ENCODE assay signal across 33 cellular contexts in the genomic region with DNA sequence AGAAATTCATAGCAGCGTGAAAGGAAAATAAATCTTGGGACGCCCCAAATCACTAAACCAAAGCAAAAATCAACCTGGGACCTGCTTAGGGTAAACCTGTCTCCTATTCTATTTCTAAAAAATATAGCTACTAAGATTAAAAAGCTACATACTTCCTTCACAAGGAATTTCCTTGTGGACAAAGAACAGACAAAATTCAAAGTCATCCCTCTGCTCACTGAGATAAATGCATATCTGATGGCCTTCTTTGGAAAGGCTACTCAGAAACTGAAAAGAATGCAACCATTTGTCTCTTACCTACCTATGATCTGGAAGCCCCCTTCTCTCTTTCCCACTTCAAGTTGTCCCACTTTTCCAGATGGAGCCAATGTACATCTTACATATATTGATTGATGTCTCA.
DNase-seq lines count a peak whose midpoint lies in the region; ATAC-seq, FAIRE-seq and TF ChIP-seq lines count a peak whose summit lies in the region.
"Had no signal": no experiment of that assay in that cellular context is flagged by ENCODE, and none has a peak within 500 bp of the region (broad histone marks: within the 10 kb centered on the region; RNA-seq: fewer than 3 reads in every experiment).

No MANE protein-coding gene starts in this region.

- no peak overlapping the region for H3K9ac ChIP-seq in K562 (ENCODE audit: insufficient read depth in 1 of 2, low read depth in 2 of 2, low read length in 2 of 2)
- H3K9ac ChIP-seq in trophoblast cell (ENCODE audit: low read length) = no peak overlapping the region
- H3K9ac ChIP-seq: BLaER1; BLaER1 treated with 17β-estradiol and CSF1 and Interleukin-3, amounts not matched to agents 10 nM and 100 nM had no signal

- CTCF ChIA-PET in K562 (lab: Yijun Ruan, JAX; ENCODE audit: low intra/inter-chr PET ratio) = no interaction called here

- no peak; the same call in 2 of the 3 replicates for ATAC-seq in K562
- no peak for ATAC-seq in upper lobe of right lung
- ATAC-seq: A549; CD8-positive, alpha-beta T cell had no signal

- H3K79me1 ChIP-seq in trophoblast cell (ENCODE audit: low read length) = no peaks in the 10 kb centered on the region

- no peak overlapping the region for H2BK120ac ChIP-seq in trophoblast cell (ENCODE audit: insufficient read depth, low read length, poor library complexity)

- H3K27me3 ChIP-seq in K562 (ENCODE audit: control insufficient read depth in 2 of 2, insufficient read depth in 2 of 2, low read length in 2 of 2) = no peaks in the 10 kb centered on the region
- H3K27me3 ChIP-seq in neuron (ENCODE audit: insufficient read depth, low read length) = no peaks in the 10 kb centered on the region
- H3K27me3 ChIP-seq in trophoblast cell (ENCODE audit: insufficient read depth, low read length) = no peaks in the 10 kb centered on the region
- no peaks in the 10 kb centered on the region for H3K27me3 ChIP-seq in upper lobe of right lung
- H3K27me3 ChIP-seq: BE2C; BLaER1; BLaER1 treated with 17β-estradiol and CSF1 and Interleukin-3, amounts not matched to agents 10 nM and 100 nM had no signal

- FAIRE-seq in K562 (lab: Jason Lieb, UNC) (no peak), frontal cortex (lab: Jason Lieb, UNC) (no peak)
- FAIRE-seq: A204.1, A549, D721Med had no signal

- H3K4me2 ChIP-seq in K562 (ENCODE audit: insufficient read depth, low read length) = 0 out of 2 replicates have a peak overlapping the region, but pooled peaks have one; percentile 10
- no peak overlapping the region for H3K4me2 ChIP-seq in trophoblast cell (ENCODE audit: low read length)
- H3K4me2 ChIP-seq: A549; BLaER1; BLaER1 treated with 17β-estradiol and CSF1 and Interleukin-3, amounts not matched to agents 10 nM and 100 nM had no signal

- no peak overlapping the region for H3K18ac ChIP-seq in trophoblast cell (ENCODE audit: low read length)

- H3K9me1 ChIP-seq in K562 (ENCODE audit: control insufficient read depth, insufficient read depth, low read length) = no peaks in the 10 kb centered on the region

- no peak overlapping the region for H3K23ac ChIP-seq in trophoblast cell (ENCODE audit: low read length)

- H2AFZ ChIP-seq in K562 (ENCODE audit: low read depth, low read length) (no peak overlapping the region), neuron (ENCODE audit: low read depth, low read length) (peak overlapping the region; percentile 16), trophoblast cell (ENCODE audit: insufficient read depth, low read length, poor library complexity) (no peak overlapping the region)

- no peak overlapping the region for H2AK5ac ChIP-seq in trophoblast cell (ENCODE audit: low read length)

- DNase-seq in OCI-M1 (lab: John Stamatoyannopoulos, UW) = peak; percentile 11
- no peak for DNase-seq in K562 (ENCODE audit: extremely low read depth in 1 of 4, low spot score in 3 of 4)
- no peak for DNase-seq in trophoblast cell
- DNase-seq in upper lobe of right lung = no peak
- DNase-seq in frontal cortex (ENCODE audit: low spot score in 2 of 2) = no peak
- DNase-seq: 8988T; ACHN; AML-193; BE2C; C1 segment of cervical spinal cord; Caco-2; Calu3; CD4-positive, alpha-beta memory T cell; CD4-positive, alpha-beta T cell; CD4-positive, CD25-positive, alpha-beta regulatory T cell; CD8-positive, alpha-beta memory T cell; CD8-positive, alpha-beta T cell; COR-L47; DMS 273 treated with DMSO at 0.1 percent for 48 hours; DMS153; DMS53; DMS79; DMS79 treated with DMSO at 0.1 percent for 48 hours; DND-41; EL had no signal

- POLR2A ChIA-PET in K562 (lab: Yijun Ruan, JAX) = interaction anchor here (0.6 to 1.3 kb wide), 3 partner anchors 12 to 858 kb away, joined by 3 to 4 read pairs (median 3); no protein-coding TSS in a partner anchor

- intact Hi-C loops in K562 (cut with micrococcal nuclease) (no loop called here), upper lobe of right lung (cut with DNase I) (no loop called here)

- TF ChIP-seq RAD21 in K562 (CRISPR knock-in tag; conservative IDR thresholded peaks at IDR 0.05 in 1 of 2, IDR thresholded peaks at IDR 0.05 in 1 of 2) = no peak

- H3K4ac ChIP-seq in trophoblast cell (ENCODE audit: low read depth, low read length) = no peak overlapping the region

- 6% methylated on average over 2 of the region's 2 CpGs for WGBS in K562 (ENCODE audit: insufficient coverage, low coverage, missing lambda C conversion rate)
- no CpG with 5 or more reads among the region's 2 CpGs for WGBS in trophoblast cell (ENCODE audit: extremely low coverage, insufficient coverage, insufficient read length)

- no peak for TF ChIP-seq POLR2A in K562 (conservative IDR thresholded peaks at IDR 0.05)

- in situ Hi-C loops in K562 (cut with MboI) = no loop called here

- peaks cover 0 to 13% of the 10 kb centered on the region in 2 experiments; a peak in 2 of 5 replicates for H3K4me1 ChIP-seq in K562 (replicated peaks in 1 of 2; ENCODE audit: control insufficient read depth in 2 of 2, insufficient read depth in 2 of 2, low read length in 2 of 2)
- H3K4me1 ChIP-seq in neuron (ENCODE audit: insufficient read depth, low read length) = no peaks in the 10 kb centered on the region
- H3K4me1 ChIP-seq in trophoblast cell (ENCODE audit: control insufficient read depth in 1 of 2, insufficient read depth in 2 of 2, low read length in 2 of 2) = no peaks in the 10 kb centered on the region
- no peaks in the 10 kb centered on the region for H3K4me1 ChIP-seq in upper lobe of right lung
- H3K4me1 ChIP-seq: A549; BE2C; BLaER1; BLaER1 treated with 17β-estradiol and CSF1 and Interleukin-3, amounts not matched to agents 10 nM and 100 nM; Caco-2 had no signal

- H3K27ac ChIP-seq in K562 (ENCODE audit: extremely low read depth, low read depth, low read length) (no peak overlapping the region), trophoblast cell (ENCODE audit: low read depth, low read length) (no peak overlapping the region), upper lobe of right lung (no peak overlapping the region)
- H3K27ac ChIP-seq: 22Rv1; A549; BLaER1; BLaER1 treated with 17β-estradiol and CSF1 and Interleukin-3, amounts not matched to agents 10 nM and 100 nM; C4-2B had no signal

- H3K4me3 ChIP-seq in K562 = no peak overlapping the region
- H3K4me3 ChIP-seq in neuron (ENCODE audit: low read length) = no peak overlapping the region
- H3K4me3 ChIP-seq in trophoblast cell (ENCODE audit: low read depth, low read length) = no peak overlapping the region
- no peak overlapping the region for H3K4me3 ChIP-seq in upper lobe of right lung
- H3K4me3 ChIP-seq: A549; BLaER1; BLaER1 treated with 17β-estradiol and CSF1 and Interleukin-3, amounts not matched to agents 10 nM and 100 nM had no signal

- TF ChIP-seq EP300 in K562 (IDR thresholded peaks at IDR 0.05; ENCODE audit: low read length) = peak; percentile 68

- H3K79me2 ChIP-seq in K562 (ENCODE audit: control insufficient read depth, insufficient read depth, low read length) = no peaks in the 10 kb centered on the region
- H3K79me2 ChIP-seq in trophoblast cell (ENCODE audit: control insufficient read depth, insufficient read depth, low read length, poor library complexity) = no peaks in the 10 kb centered on the region

- TF ChIP-seq CTCF in K562 (IDR thresholded peaks at IDR 0.05 in 2 of 3, conservative IDR thresholded peaks at IDR 0.05 in 1 of 3; ENCODE audit: insufficient read depth in 2 of 3, low read depth in 1 of 3, low read length in 3 of 3) = no peak
- no peak for TF ChIP-seq CTCF in upper lobe of right lung (IDR thresholded peaks at IDR 0.05)

- H4K91ac ChIP-seq in trophoblast cell (ENCODE audit: low read depth, low read length) = no peak overlapping the region

- BruUV-seq in K562 (replicated peaks; lab: Mats Ljungman, UMichigan) = no TSS peak

- H3K14ac ChIP-seq in trophoblast cell (ENCODE audit: low read length) = no peak overlapping the region

- no peak overlapping the region for H2BK12ac ChIP-seq in trophoblast cell (ENCODE audit: low read length)

- H4K8ac ChIP-seq in trophoblast cell (ENCODE audit: low read depth, low read length) = no peak overlapping the region

- H3K36me3 ChIP-seq in K562 (ENCODE audit: control insufficient read depth, insufficient read depth, low read length) = no peaks in the 10 kb centered on the region
- H3K36me3 ChIP-seq in neuron (ENCODE audit: insufficient read depth, low read length) = no peaks in the 10 kb centered on the region
- no peaks in the 10 kb centered on the region for H3K36me3 ChIP-seq in trophoblast cell (ENCODE audit: control insufficient read depth in 1 of 2, insufficient read depth in 2 of 2, low read length in 2 of 2)
- no peaks in the 10 kb centered on the region for H3K36me3 ChIP-seq in upper lobe of right lung
- H3K36me3 ChIP-seq: BE2C, BLaER1 had no signal

- H4K12ac ChIP-seq in trophoblast cell (ENCODE audit: low read depth, low read length) = no peak overlapping the region

- H4K20me1 ChIP-seq in K562 (replicated peaks; ENCODE audit: control insufficient read depth, insufficient read depth, low read length) = no peaks in the 10 kb centered on the region
- H4K20me1 ChIP-seq: BLaER1; BLaER1 treated with 17β-estradiol and CSF1 and Interleukin-3, amounts not matched to agents 10 nM and 100 nM had no signal

- no peak overlapping the region for H2BK5ac ChIP-seq in trophoblast cell (ENCODE audit: low read depth, low read length, poor library complexity)

- H3K9me3 ChIP-seq in K562 (replicated peaks; ENCODE audit: control insufficient read depth, insufficient read depth, low read depth, low read length) = peaks cover 4% of the 10 kb centered on the region
- H3K9me3 ChIP-seq in neuron (ENCODE audit: low read length) = no peaks in the 10 kb centered on the region
- peaks cover 2% of the 10 kb centered on the region for H3K9me3 ChIP-seq in trophoblast cell (ENCODE audit: insufficient read depth, low read depth, low read length)
- no peaks in the 10 kb centered on the region for H3K9me3 ChIP-seq in upper lobe of right lung
- H3K9me3 ChIP-seq: BE2C had no signal

TF ChIP-seq in K562, 482 proteins besides CTCF, POLR2A, EP300 and RAD21 (continues in another document):
- TF ChIP-seq, protein P1, sequence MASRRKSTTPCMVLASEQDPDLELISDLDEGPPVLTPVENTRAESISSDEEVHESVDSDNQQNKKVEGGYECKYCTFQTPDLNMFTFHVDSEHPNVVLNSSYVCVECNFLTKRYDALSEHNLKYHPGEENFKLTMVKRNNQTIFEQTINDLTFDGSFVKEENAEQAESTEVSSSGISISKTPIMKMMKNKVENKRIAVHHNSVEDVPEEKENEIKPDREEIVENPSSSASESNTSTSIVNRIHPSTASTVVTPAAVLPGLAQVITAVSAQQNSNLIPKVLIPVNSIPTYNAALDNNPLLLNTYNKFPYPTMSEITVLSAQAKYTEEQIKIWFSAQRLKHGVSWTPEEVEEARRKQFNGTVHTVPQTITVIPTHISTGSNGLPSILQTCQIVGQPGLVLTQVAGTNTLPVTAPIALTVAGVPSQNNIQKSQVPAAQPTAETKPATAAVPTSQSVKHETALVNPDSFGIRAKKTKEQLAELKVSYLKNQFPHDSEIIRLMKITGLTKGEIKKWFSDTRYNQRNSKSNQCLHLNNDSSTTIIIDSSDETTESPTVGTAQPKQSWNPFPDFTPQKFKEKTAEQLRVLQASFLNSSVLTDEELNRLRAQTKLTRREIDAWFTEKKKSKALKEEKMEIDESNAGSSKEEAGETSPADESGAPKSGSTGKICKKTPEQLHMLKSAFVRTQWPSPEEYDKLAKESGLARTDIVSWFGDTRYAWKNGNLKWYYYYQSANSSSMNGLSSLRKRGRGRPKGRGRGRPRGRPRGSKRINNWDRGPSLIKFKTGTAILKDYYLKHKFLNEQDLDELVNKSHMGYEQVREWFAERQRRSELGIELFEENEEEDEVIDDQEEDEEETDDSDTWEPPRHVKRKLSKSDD (conservative IDR thresholded peaks at IDR 0.05; ENCODE audit: low read length) = no peak
